In genomic region chr20:1368448-1369199, GRCh38 we compare ENCODE assay signal across 18 cellular contexts. TPM values are rescaled to one million over a fixed set of nuclear protein-coding genes. Genes with fewer than 3 reads are reported as not detected.
DNase-seq lines count a peak whose midpoint lies in the region; ATAC-seq, FAIRE-seq and TF ChIP-seq lines count a peak whose summit lies in the region.
"Had no signal": no experiment of that assay in that cellular context is flagged by ENCODE, and none has a peak within 500 bp of the region (broad histone marks: within the 10 kb centered on the region; RNA-seq: fewer than 3 reads in every experiment).

No MANE protein-coding gene starts in this region.

- H3K18ac ChIP-seq in mesenchymal stem cell (ENCODE audit: low read depth in 1 of 2, low read length in 2 of 2), result peak overlapping the region; percentile 1 to 40

- no peak overlapping the region for H3K23ac ChIP-seq in mesenchymal stem cell (ENCODE audit: low read length in 2 of 2)

- H3K9me3 ChIP-seq in mesenchymal stem cell (ENCODE audit: control insufficient read depth, low read length), result no peaks in the 10 kb centered on the region
- H3K9me3 ChIP-seq in spleen, result no peaks in the 10 kb centered on the region
- H3K9me3 ChIP-seq: MG63 had no signal

- H3K27ac Mint-ChIP-seq in brain, result peak overlapping the region in 4 of 5 experiments; percentile 37 to 79 (median 52)

- peak overlapping the region in 1 of 2 experiments; percentile 29 for H2BK12ac ChIP-seq in mesenchymal stem cell (ENCODE audit: low read length in 2 of 2)

- TF ChIP-seq CTCF in brain (conservative IDR thresholded peaks at IDR 0.05) (no peak), spleen (IDR thresholded peaks at IDR 0.05 in 8 of 11, conservative IDR thresholded peaks at IDR 0.05 in 3 of 11) (no peak)

- no peaks in the 10 kb centered on the region for H3K27me3 Mint-ChIP-seq in brain

- 32% methylated on average over 4 of the region's 7 CpGs for WGBS in mesenchymal stem cell
- WGBS in spleen, 5 donors, result 76 to 85% (median 79%) methylated on average over 7 of the region's 7 CpGs

- H3K14ac ChIP-seq in mesenchymal stem cell (ENCODE audit: low read length in 2 of 2), result no peak overlapping the region

- H3K27ac ChIP-seq in mesenchymal stem cell (ENCODE audit: low read length, poor library complexity, severe bottlenecking), result peak overlapping the region; percentile 70
- peak overlapping the region in 1 of 8 donors; percentile 24 for H3K27ac ChIP-seq in spleen
- H3K27ac ChIP-seq: C4-2B, epithelial cell of prostate had no signal

- peaks cover 0 to 7% (median 2%) of the 10 kb centered on the region in 5 experiments for H3K9me3 Mint-ChIP-seq in brain

- no peak for TF ChIP-seq POLR2A in spleen (IDR thresholded peaks at IDR 0.05)

- H2BK5ac ChIP-seq in mesenchymal stem cell (ENCODE audit: low read depth, low read length, poor library complexity, severe bottlenecking), result no peak overlapping the region

- peak overlapping the region; percentile 30 for H2AK5ac ChIP-seq in mesenchymal stem cell (ENCODE audit: low read length, severe bottlenecking)

- H3K79me1 ChIP-seq in mesenchymal stem cell (replicated peaks; ENCODE audit: low read length, poor library complexity, severe bottlenecking), result peaks cover 28% of the 10 kb centered on the region

- H3K4me3 ChIP-seq in mesenchymal stem cell (ENCODE audit: insufficient read depth in 1 of 2, low read depth in 1 of 2, low read length in 2 of 2), result no peak overlapping the region
- H3K4me3 ChIP-seq in spleen, result no peak overlapping the region
- H3K4me3 ChIP-seq: MG63 had no signal

- no peak overlapping the region for H3K4ac ChIP-seq in mesenchymal stem cell (ENCODE audit: low read depth in 1 of 2, low read length in 2 of 2)

- peak overlapping the region; percentile 43 for H4K91ac ChIP-seq in mesenchymal stem cell (ENCODE audit: low read length)

- no peak overlapping the region for H4K8ac ChIP-seq in mesenchymal stem cell (ENCODE audit: low read length)

- H3K27me3 ChIP-seq in mesenchymal stem cell (ENCODE audit: control insufficient read depth in 1 of 2, insufficient read depth in 1 of 2, low read length in 2 of 2) (no peaks in the 10 kb centered on the region), spleen (replicated peaks in 1 of 7) (no peaks in the 10 kb centered on the region)
- H3K27me3 ChIP-seq: MG63 had no signal

- peak; percentile 20 for DNase-seq in AG08396 (ENCODE audit: low spot score)
- peak; percentile 37 for DNase-seq in HTR-8/SVneo (ENCODE audit: insufficient read length, low spot score)
- DNase-seq in mesenchymal stem cell, result peak; percentile 58
- no peak for DNase-seq in spleen
- no peak for DNase-seq in globus pallidus (ENCODE audit: low spot score)
- no peak for DNase-seq in DMS53 (lab: John Stamatoyannopoulos, UW)
- DNase-seq: activated CD4-positive, alpha-beta T cell treated with anti-CD3 and anti-CD28 coated beads, Interleukin-2, amount 50 U/mL, for 1 hour; aorta; MG63; NCI-H446 treated with DMSO at 0.1 percent for 48 hours; SIG-M5; stimulated activated CD4-positive, alpha-beta T cell treated with anti-CD3 and anti-CD28 coated beads, Interleukin-4, amount 100 ng/mL, for 1 hour; substantia nigra had no signal

- no peak overlapping the region for H3K4me2 ChIP-seq in mesenchymal stem cell (ENCODE audit: low read length, poor library complexity, severe bottlenecking)

- no peak overlapping the region for H2BK15ac ChIP-seq in mesenchymal stem cell (ENCODE audit: low read depth, poor library complexity, severe bottlenecking)

- peaks cover 31% of the 10 kb centered on the region for H3K4me1 Mint-ChIP-seq in brain

- H3K4me1 ChIP-seq in mesenchymal stem cell (ENCODE audit: control insufficient read depth, insufficient read depth, low read depth, low read length) (peaks cover 11% of the 10 kb centered on the region), spleen (peaks cover 18 to 67% (median 47%) of the 10 kb centered on the region in 6 donors)

- no peak for ATAC-seq in HG03342 (IDR thresholded peaks at IDR 0.05; ENCODE audit: unreplicated experiment)

- peaks cover 66% of the 10 kb centered on the region for H3K36me3 Mint-ChIP-seq in brain

- peaks cover 16 to 71% of the 10 kb centered on the region in 2 experiments for H3K36me3 ChIP-seq in mesenchymal stem cell (ENCODE audit: control insufficient read depth in 1 of 2, insufficient read depth in 2 of 2, low read depth in 1 of 2, low read length in 2 of 2)
- H3K36me3 ChIP-seq in spleen, result peaks cover 0 to 84% (median 44%) of the 10 kb centered on the region in 6 donors

- H3K4me3 Mint-ChIP-seq in brain, result peak overlapping the region in 1 of 5 experiments; percentile 11

- intact Hi-C loops in spleen (cut with DNase I; ENCODE audit: low total_unique reads), result no loop called here

- peak; percentile 81 for FAIRE-seq in HTR-8/SVneo (lab: Jason Lieb, UNC)
- FAIRE-seq: islet of Langerhans had no signal

- H2AFZ ChIP-seq in mesenchymal stem cell (ENCODE audit: low read depth, low read length), result no peak overlapping the region

- no peak overlapping the region for H2BK120ac ChIP-seq in mesenchymal stem cell (ENCODE audit: low read depth, low read length)

- H3K9ac ChIP-seq in mesenchymal stem cell (ENCODE audit: low read length), result peak overlapping the region; percentile 17

RNA-seq across cellular contexts. Expression of gene FKBP1A, which starts 24.2 kb away (rescaled TPM):
- polyA plus RNA-seq in brain (ENCODE audit: insufficient read depth, low read depth, low replicate concordance) (396 TPM), spleen (100 to 1,000 TPM; 135 to 286 (median 209) TPM)
- polyA plus RNA-seq in mesenchymal stem cell (2013, experiment 1 of 2), result 511 TPM
- polyA plus RNA-seq in mesenchymal stem cell (2013, experiment 2 of 2), result 515 TPM
- 100 to 1,000 TPM; 167 to 338 (median 260) TPM for total RNA-seq in spleen

RNA-seq across cellular contexts. Expression of gene SDCBP2, which starts 39.7 kb away (rescaled TPM):
- polyA plus RNA-seq in brain (ENCODE audit: insufficient read depth, low read depth, low replicate concordance), result 9.5 TPM
- polyA plus RNA-seq in mesenchymal stem cell (2013, experiment 1 of 2), result 1.6 TPM
- polyA plus RNA-seq in mesenchymal stem cell (2013, experiment 2 of 2), result 1.8 TPM
- 1 to 10 TPM; 2.1 to 7.1 (median 3.5) TPM for total RNA-seq in spleen
- polyA plus RNA-seq in spleen, result 1 to 10 TPM; 2.0 to 3.7 (median 3.0) TPM

Comparison
In these comparisons a context has a peak if more than half of its experiments do, and no peak if none do; other contexts are left out.
1. DNase-seq: peak in AG08396 (single experiment), HTR-8/SVneo (single experiment) and mesenchymal stem cell (single experiment); none in spleen (single experiment), globus pallidus (single experiment) and DMS53 (single experiment).